ENCODE assay signal across 9 cellular contexts in the genomic region with DNA sequence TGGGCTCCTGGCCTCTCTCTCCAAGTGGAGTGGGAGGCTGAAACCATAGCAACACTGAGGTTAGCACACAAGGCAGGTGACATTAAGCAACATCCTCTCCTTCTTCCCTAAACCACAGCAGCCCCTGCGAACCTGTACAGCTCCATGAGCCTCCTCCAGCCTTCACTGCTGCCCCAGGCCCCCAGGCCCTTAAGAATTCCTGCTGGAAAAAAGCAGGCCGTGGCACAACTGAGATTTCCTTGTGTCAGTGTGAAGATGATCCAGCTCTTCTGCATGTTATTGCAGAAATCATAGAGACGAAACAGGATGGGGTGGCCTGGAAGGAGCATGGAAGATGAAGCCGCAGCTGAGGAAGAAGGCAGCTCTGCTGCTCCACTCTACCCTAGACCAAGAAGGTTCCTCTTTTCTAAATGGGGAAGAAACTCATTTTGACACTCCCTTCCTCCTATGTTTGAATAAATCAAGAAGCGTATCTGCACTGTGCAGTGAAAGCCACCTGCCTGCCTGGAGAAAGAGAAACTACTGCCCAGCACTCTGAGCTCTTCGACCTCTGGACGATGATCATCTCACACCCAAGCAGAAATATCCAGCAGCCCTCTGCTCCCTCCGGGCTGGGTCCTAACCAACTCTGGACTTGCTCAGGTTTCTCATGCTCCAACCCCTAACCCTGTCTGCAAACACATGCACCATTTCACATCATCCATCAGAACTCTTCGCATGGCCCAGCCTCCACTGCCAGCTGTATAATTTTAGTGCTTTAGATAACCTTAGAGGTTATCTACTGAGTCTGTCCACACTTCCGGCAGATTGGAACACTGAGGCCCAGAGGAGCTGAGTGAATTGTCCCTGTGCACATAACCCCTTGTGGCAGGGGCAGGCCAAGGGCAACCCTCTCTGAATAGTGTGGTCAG. TPM values are rescaled to one million over a fixed set of nuclear protein-coding genes. Genes with fewer than 3 reads are reported as not detected.
A peak's percentile ranks its signal among the peaks of the same experiment; 100 is the strongest.
DNase-seq lines count a peak whose midpoint lies in the region; ATAC-seq, FAIRE-seq and TF ChIP-seq lines count a peak whose summit lies in the region.
"Had no signal": no experiment of that assay in that cellular context is flagged by ENCODE, and none has a peak within 500 bp of the region (broad histone marks: within the 10 kb centered on the region; RNA-seq: fewer than 3 reads in every experiment).

No MANE protein-coding gene starts in this region.

- H3K9ac ChIP-seq in mammary epithelial cell (ENCODE audit: insufficient read depth, low read length) = no peak overlapping the region

- H3K27ac ChIP-seq in small intestine (ENCODE audit: low read depth in 1 of 2, low read length in 1 of 2) (peak overlapping the region; percentile 43 to 84), mammary epithelial cell (ENCODE audit: insufficient read depth, low read depth, low read length) (no peak overlapping the region)

- H3K79me2 ChIP-seq in mammary epithelial cell (ENCODE audit: insufficient read depth, low read length) = no peaks in the 10 kb centered on the region

- dilution Hi-C loops in mammary epithelial cell (cut with HindIII; ENCODE audit: low sequenced_read_pairs) = no loop called here

- H3K9me3 ChIP-seq in small intestine (ENCODE audit: control insufficient read depth, low read depth) (no peaks in the 10 kb centered on the region), mammary epithelial cell (replicated peaks; ENCODE audit: insufficient read depth, low read length) (no peaks in the 10 kb centered on the region)

- BruUV-seq in mammary epithelial cell (replicated peaks; lab: Mats Ljungman, UMichigan) = no TSS peak

- peak; percentile 98 for DNase-seq in SIG-M5 treated with dmso at 0.1 percent for 504 hours (lab: John Stamatoyannopoulos, UW; ENCODE audit: unreplicated experiment)
- peak; percentile 81 for DNase-seq in small intestine
- DNase-seq in mammary epithelial cell = no peak
- no peak for DNase-seq in effector CD8-positive, alpha-beta T cell (lab: John Stamatoyannopoulos, UW)
- DNase-seq in GOT3 (lab: John Stamatoyannopoulos, UW) = no peak

- CTCF ChIA-PET in mammary epithelial cell (lab: Charles Lee; ENCODE audit: low non-redundant PET) = no interaction called here

- intact Hi-C loops in mammary epithelial cell (cut with micrococcal nuclease) = no loop called here

- H3K36me3 ChIP-seq in small intestine (ENCODE audit: control insufficient read depth in 2 of 2, insufficient read depth in 2 of 2, low read length in 2 of 2) = no peaks in the 10 kb centered on the region
- no peaks in the 10 kb centered on the region for H3K36me3 ChIP-seq in mammary epithelial cell (ENCODE audit: insufficient read depth, low read length)

- FAIRE-seq in small intestine (lab: Jason Lieb, UNC) = no peak
- FAIRE-seq: endometrium had no signal

- H3K27me3 ChIP-seq in small intestine (ENCODE audit: control insufficient read depth in 2 of 2, insufficient read depth in 2 of 2, low read length in 2 of 2) (no peaks in the 10 kb centered on the region), mammary epithelial cell (ENCODE audit: insufficient read depth, low read length) (no peaks in the 10 kb centered on the region)

- H3K4me3 ChIP-seq in small intestine (ENCODE audit: low read depth in 1 of 2, low read length in 2 of 2) = no peak overlapping the region
- H3K4me3 ChIP-seq in mammary epithelial cell (replicated peaks in 1 of 3; ENCODE audit: insufficient read depth in 1 of 3, low read depth in 2 of 3, low read length in 3 of 3) = no peak overlapping the region

- in situ Hi-C loops in mammary epithelial cell (cut with MboI; ENCODE audit: low sequenced_read_pairs in 2 of 2) = no loop called here

- no peaks in the 10 kb centered on the region for H4K20me1 ChIP-seq in mammary epithelial cell (ENCODE audit: insufficient read depth, low read length)

- H2AFZ ChIP-seq in mammary epithelial cell (ENCODE audit: low read depth, low read length) = no peak overlapping the region

- TF ChIP-seq POLR2A in GM19099 (IDR thresholded peaks at IDR 0.05; ENCODE audit: extremely low read depth, insufficient read length, low read depth) = peak; percentile 29

- 18 to 43% (median 29%) methylated on average over 10 of the region's 10 CpGs for WGBS in small intestine, 3 donors
- 73% methylated on average over 10 of the region's 10 CpGs for WGBS in mammary epithelial cell (ENCODE audit: low coverage, missing lambda C conversion rate)

- H3K4me1 ChIP-seq in small intestine (ENCODE audit: control insufficient read depth in 2 of 2, insufficient read depth in 1 of 2, low read depth in 1 of 2, low read length in 1 of 2) = peaks cover 0 to 8% of the 10 kb centered on the region in 2 donors
- no peaks in the 10 kb centered on the region for H3K4me1 ChIP-seq in mammary epithelial cell (ENCODE audit: insufficient read depth, low read length)

- no peak overlapping the region for H3K4me2 ChIP-seq in mammary epithelial cell (ENCODE audit: insufficient read depth, low read depth, low read length)

- no peak for TF ChIP-seq CTCF in mammary epithelial cell (conservative IDR thresholded peaks at IDR 0.05 in 1 of 2, IDR thresholded peaks at IDR 0.05 in 1 of 2; ENCODE audit: extremely low read depth in 1 of 2, insufficient read depth in 1 of 2, low read depth in 1 of 2, low read length in 2 of 2)

- peak; percentile 86 for ATAC-seq in HG02981 (IDR thresholded peaks at IDR 0.05; ENCODE audit: unreplicated experiment)

RNA-seq across cellular contexts. Expression of a gene that starts 20.7 kb away (rescaled TPM):
- polyA plus RNA-seq in small intestine (10 to 100 TPM; 19.1 to 38.0 (median 27.3) TPM), mammary epithelial cell (19.8 TPM)
- 10 to 100 TPM; 22.3 to 30.3 TPM for total RNA-seq in mammary epithelial cell
- polyA minus RNA-seq in mammary epithelial cell = 38.7 TPM

RNA-seq across cellular contexts. Expression of a gene that starts 33.0 kb away (rescaled TPM):
- polyA plus RNA-seq in small intestine = 10 to 100 TPM; 17.2 to 25.7 (median 20.8) TPM
- 10 to 100 TPM; 20.5 to 22.5 TPM for total RNA-seq in mammary epithelial cell
- 21.6 TPM for polyA plus RNA-seq in mammary epithelial cell
- polyA minus RNA-seq in mammary epithelial cell = 27.4 TPM

RNA-seq across cellular contexts. Expression of a gene that starts 49.5 kb away (rescaled TPM):
- polyA plus RNA-seq in small intestine (1 to 10 TPM in 1 of 3 donors, under 1 TPM in 1, not detected in 1; 0.81 to 3.4 TPM), mammary epithelial cell (not detected)
- total RNA-seq in mammary epithelial cell = 1 to 10 TPM; 1.2 to 2.4 TPM
- polyA minus RNA-seq in mammary epithelial cell = not detected
- total RNA-seq: NCI-H460 had no signal

RNA-seq across cellular contexts. Expression of a gene that starts 53.9 kb away (rescaled TPM):
- polyA plus RNA-seq in small intestine (100 to 1,000 TPM in 1 of 3 donors, 10 to 100 TPM in 2; 42.2 to 124 (median 94.0) TPM), mammary epithelial cell (27.9 TPM)
- total RNA-seq in mammary epithelial cell = 10 to 100 TPM in 1 of 2 donors, 1 to 10 TPM in 1; 9.0 to 39.9 TPM
- polyA minus RNA-seq in mammary epithelial cell = 21.7 TPM

Comparison
In these comparisons a context has a peak if more than half of its experiments do, and no peak if none do; other contexts are left out.
1. DNase-seq: peak in SIG-M5 treated with dmso at 0.1 percent for 504 hours (single experiment) and small intestine (single experiment); none in mammary epithelial cell (single experiment), effector CD8-positive, alpha-beta T cell (single experiment) and GOT3 (single experiment).